Comparison of ENCODE assay signal across 8 cellular contexts in genomic region chr17:1227917-1228751, GRCh38. TPM values are rescaled to one million over a fixed set of nuclear protein-coding genes. Genes with fewer than 3 reads are reported as not detected.
DNase-seq lines count a peak whose midpoint lies in the region; ATAC-seq and TF ChIP-seq lines count a peak whose summit lies in the region.

No MANE protein-coding gene starts in this region.

- DNase-seq in CD4-positive, CD25-positive, alpha-beta regulatory T cell = peak in 1 of 3 donors; percentile 13
- DNase-seq in NOMO-1 treated with dmso at 0.1 percent for 144 hours (lab: John Stamatoyannopoulos, UW; ENCODE audit: unreplicated experiment) (peak; percentile 43), colonic mucosa (peak; percentile 74), NCI-H446 (lab: John Stamatoyannopoulos, UW) (no peak), NCI-H446 treated with DMSO at 0.1 percent for 48 hours (lab: John Stamatoyannopoulos, UW) (no peak)
- peak; percentile 61 for DNase-seq in natural killer cell treated with Interleukin-12 subunit alpha and Interleukin-12 subunit beta and Interleukin-15 and Interleukin-18, amount 100 ng/mL, for 72 hours (ENCODE audit: low spot score)

- H3K36me3 ChIP-seq in CD4-positive, CD25-positive, alpha-beta regulatory T cell (ENCODE audit: control insufficient read depth, insufficient read depth, low read length) = no peaks in the 10 kb centered on the region
- H3K36me3 ChIP-seq in colonic mucosa = no peaks in the 10 kb centered on the region

- peak overlapping the region; percentile 76 to 90 (median 84) for H3K4me3 Mint-ChIP-seq in CD4-positive, CD25-positive, alpha-beta regulatory T cell
- peak overlapping the region; percentile 76 for H3K4me3 Mint-ChIP-seq in natural killer cell treated with Interleukin-12 subunit alpha and Interleukin-12 subunit beta and Interleukin-15 and Interleukin-18, amount 100 ng/mL, for 72 hours

- H3K27ac Mint-ChIP-seq in CD4-positive, CD25-positive, alpha-beta regulatory T cell = no peak overlapping the region
- peak overlapping the region in 1 of 2 donors; percentile 64 for H3K27ac Mint-ChIP-seq in natural killer cell treated with Interleukin-12 subunit alpha and Interleukin-12 subunit beta and Interleukin-15 and Interleukin-18, amount 100 ng/mL, for 72 hours

- no peak overlapping the region for H3K4me3 ChIP-seq in CD4-positive, CD25-positive, alpha-beta regulatory T cell (ENCODE audit: low read depth, low read length)
- peak overlapping the region; percentile 71 for H3K4me3 ChIP-seq in colonic mucosa

- intact Hi-C loops in colonic mucosa (cut with DNase I) = no loop called here

- peaks cover 0 to 5% (median 0%) of the 10 kb centered on the region in 7 donors for H3K9me3 Mint-ChIP-seq in CD4-positive, CD25-positive, alpha-beta regulatory T cell
- no peaks in the 10 kb centered on the region for H3K9me3 Mint-ChIP-seq in natural killer cell treated with Interleukin-12 subunit alpha and Interleukin-12 subunit beta and Interleukin-15 and Interleukin-18, amount 100 ng/mL, for 72 hours

- no peaks in the 10 kb centered on the region for H3K36me3 Mint-ChIP-seq in CD4-positive, CD25-positive, alpha-beta regulatory T cell
- H3K36me3 Mint-ChIP-seq in natural killer cell treated with Interleukin-12 subunit alpha and Interleukin-12 subunit beta and Interleukin-15 and Interleukin-18, amount 100 ng/mL, for 72 hours = no peaks in the 10 kb centered on the region

- peaks cover 23% of the 10 kb centered on the region for H3K4me1 ChIP-seq in CD4-positive, CD25-positive, alpha-beta regulatory T cell (ENCODE audit: control insufficient read depth, insufficient read depth, low read length, poor library complexity, severe bottlenecking)
- H3K4me1 ChIP-seq in colonic mucosa = peaks cover 2% of the 10 kb centered on the region

- peaks cover 0 to 18% (median 6%) of the 10 kb centered on the region in 4 donors for H3K4me1 Mint-ChIP-seq in CD4-positive, CD25-positive, alpha-beta regulatory T cell
- peaks cover 19 to 25% of the 10 kb centered on the region in 2 donors for H3K4me1 Mint-ChIP-seq in natural killer cell treated with Interleukin-12 subunit alpha and Interleukin-12 subunit beta and Interleukin-15 and Interleukin-18, amount 100 ng/mL, for 72 hours (ENCODE audit: low read depth in 2 of 2)

- TF ChIP-seq CTCF in colonic mucosa (IDR thresholded peaks at IDR 0.05) = no peak

- peak overlapping the region; percentile 80 to 89 for H3K9ac ChIP-seq in colonic mucosa (ENCODE audit: low read depth in 2 of 2, low read length in 2 of 2)

- H3K9me3 ChIP-seq in CD4-positive, CD25-positive, alpha-beta regulatory T cell (ENCODE audit: control insufficient read depth in 2 of 2, low read length in 2 of 2) = no peaks in the 10 kb centered on the region
- H3K9me3 ChIP-seq in colonic mucosa = no peaks in the 10 kb centered on the region

- peak; percentile 40 to 46 for ATAC-seq in CD4-positive, CD25-positive, alpha-beta regulatory T cell (ENCODE audit: low read depth in 2 of 2)
- peak; percentile 39 for ATAC-seq in GM19397 (IDR thresholded peaks at IDR 0.05; ENCODE audit: unreplicated experiment)
- ATAC-seq in natural killer cell treated with Interleukin-12 subunit alpha and Interleukin-12 subunit beta and Interleukin-15 and Interleukin-18, amount 100 ng/mL, for 72 hours = peak; percentile 40 to 52
- ATAC-seq in HG02973 (IDR thresholded peaks at IDR 0.05; ENCODE audit: unreplicated experiment) = no peak

- H3K27me3 Mint-ChIP-seq in CD4-positive, CD25-positive, alpha-beta regulatory T cell = peaks cover 58% of the 10 kb centered on the region
- H3K27me3 Mint-ChIP-seq in natural killer cell treated with Interleukin-12 subunit alpha and Interleukin-12 subunit beta and Interleukin-15 and Interleukin-18, amount 100 ng/mL, for 72 hours = peaks cover 17 to 35% of the 10 kb centered on the region in 2 donors

- no peak overlapping the region for H3K27ac ChIP-seq in CD4-positive, CD25-positive, alpha-beta regulatory T cell (ENCODE audit: insufficient read depth, low read length, poor library complexity, severe bottlenecking)
- H3K27ac ChIP-seq in colonic mucosa = peak overlapping the region; percentile 85

- peaks cover 16% of the 10 kb centered on the region for H3K27me3 ChIP-seq in CD4-positive, CD25-positive, alpha-beta regulatory T cell (ENCODE audit: control insufficient read depth, insufficient read depth, low read length)
- no peaks in the 10 kb centered on the region for H3K27me3 ChIP-seq in colonic mucosa

RNA-seq across cellular contexts. Expression of gene BHLHA9, which starts 42.1 kb away (rescaled TPM):
- not detected for total RNA-seq in CD4-positive, CD25-positive, alpha-beta regulatory T cell
- not detected for polyA plus RNA-seq in CD4-positive, CD25-positive, alpha-beta regulatory T cell
- total RNA-seq in colonic mucosa = not detected
- total RNA-seq in natural killer cell treated with Interleukin-12 subunit alpha and Interleukin-12 subunit beta and Interleukin-15 and Interleukin-18, amount 100 ng/mL, for 72 hours = not detected

RNA-seq across cellular contexts. Expression of gene ABR, which starts 48.4 kb away (rescaled TPM):
- 116 TPM for total RNA-seq in CD4-positive, CD25-positive, alpha-beta regulatory T cell
- polyA plus RNA-seq in CD4-positive, CD25-positive, alpha-beta regulatory T cell = 10 to 100 TPM; 13.2 to 21.2 (median 17.4) TPM
- total RNA-seq in colonic mucosa = 100 to 1,000 TPM; 243 to 326 TPM
- total RNA-seq in natural killer cell treated with Interleukin-12 subunit alpha and Interleukin-12 subunit beta and Interleukin-15 and Interleukin-18, amount 100 ng/mL, for 72 hours = 10 to 100 TPM; 79.1 to 80.5 TPM

RNA-seq across cellular contexts. Expression of gene TRARG1, which starts 51.3 kb away (rescaled TPM):
- 0.15 TPM for total RNA-seq in CD4-positive, CD25-positive, alpha-beta regulatory T cell
- under 1 TPM in 2 of 4 donors, not detected in 2; 0.11 to 0.14 TPM for polyA plus RNA-seq in CD4-positive, CD25-positive, alpha-beta regulatory T cell
- under 1 TPM; 0.07 to 0.08 TPM for total RNA-seq in colonic mucosa
- not detected for total RNA-seq in natural killer cell treated with Interleukin-12 subunit alpha and Interleukin-12 subunit beta and Interleukin-15 and Interleukin-18, amount 100 ng/mL, for 72 hours

Comparison
In these comparisons a context has a peak if more than half of its experiments do, and no peak if none do; other contexts are left out.
1. DNase-seq: peak in NOMO-1 treated with dmso at 0.1 percent for 144 hours (single experiment), colonic mucosa (single experiment) and natural killer cell treated with Interleukin-12 subunit alpha and Interleukin-12 subunit beta and Interleukin-15 and Interleukin-18, amount 100 ng/mL, for 72 hours (single experiment); none in NCI-H446 (0 of 2) and NCI-H446 treated with DMSO at 0.1 percent for 48 hours (single experiment).